Comparison of ENCODE assay signal across 9 cellular contexts in genomic region chr16:57537194-57537505, GRCh38. TPM values are rescaled to one million over a fixed set of nuclear protein-coding genes. Genes with fewer than 3 reads are reported as not detected.
A peak's percentile ranks its signal among the peaks of the same experiment; 100 is the strongest.
DNase-seq lines count a peak whose midpoint lies in the region; ATAC-seq, FAIRE-seq and TF ChIP-seq lines count a peak whose summit lies in the region.
"Had no signal": no experiment of that assay in that cellular context is flagged by ENCODE, and none has a peak within 500 bp of the region (broad histone marks: within the 10 kb centered on the region; RNA-seq: fewer than 3 reads in every experiment).

No MANE protein-coding gene starts in this region.

- FAIRE-seq in A549 (lab: Jason Lieb, UNC): no peak

- peak overlapping the region; percentile 67 to 87 (median 80) for H3K4me3 Mint-ChIP-seq in brain

- H3K36me3 ChIP-seq in HUES48 (ENCODE audit: control insufficient read depth, insufficient read depth, low read length): peaks cover 6% of the 10 kb centered on the region; the same call in 1 of the 2 replicates
- no peaks in the 10 kb centered on the region for H3K36me3 ChIP-seq in muscle layer of duodenum (ENCODE audit: control insufficient read depth in 1 of 2, insufficient read depth in 2 of 2, low read length in 2 of 2)

- H3K4me3 ChIP-seq in A549 (peak overlapping the region; percentile 67; the same call in 2 of the 3 replicates), HUES48 (ENCODE audit: low read depth, low read length) (peak overlapping the region; percentile 73), muscle layer of duodenum (ENCODE audit: low read depth in 1 of 2, low read length in 2 of 2) (peak overlapping the region; percentile 64 to 86)

- no peaks in the 10 kb centered on the region for H3K9me3 Mint-ChIP-seq in brain

- peak overlapping the region; percentile 84; the same call in 1 of the 2 replicates for H3K9ac ChIP-seq in HUES48 (ENCODE audit: low read depth, low read length)

- TF ChIP-seq POLR2A in A549 (IDR thresholded peaks at IDR 0.05; ENCODE audit: low read length): no peak

- peaks cover 37% of the 10 kb centered on the region for H3K4me1 Mint-ChIP-seq in brain

- no peaks in the 10 kb centered on the region for H3K36me3 Mint-ChIP-seq in brain

- ATAC-seq in A549 (no peak), HG03469 (IDR thresholded peaks at IDR 0.05; ENCODE audit: unreplicated experiment) (no peak)

- TF ChIP-seq CTCF in A549 (IDR thresholded peaks at IDR 0.05) (no peak), brain (conservative IDR thresholded peaks at IDR 0.05) (no peak)

- peak overlapping the region; percentile 75 for H3K4me2 ChIP-seq in A549

- H3K27ac ChIP-seq in A549 (peak overlapping the region; percentile 95 to 96; a peak in 5 of 6 replicates), HUES48 (ENCODE audit: low read depth, low read length) (peak overlapping the region; percentile 97), muscle layer of duodenum (ENCODE audit: low read length) (no peak overlapping the region)

- peaks cover 17% of the 10 kb centered on the region for H3K27me3 Mint-ChIP-seq in brain

- TF ChIP-seq EP300 in A549 (IDR thresholded peaks at IDR 0.05): no peak

- H3K9me3 ChIP-seq in A549: no peaks in the 10 kb centered on the region
- no peaks in the 10 kb centered on the region for H3K9me3 ChIP-seq in HUES48 (ENCODE audit: control insufficient read depth, insufficient read depth, low read length)
- H3K9me3 ChIP-seq in muscle layer of duodenum (ENCODE audit: control insufficient read depth in 1 of 2, low read length in 2 of 2): no peaks in the 10 kb centered on the region

- H3K27ac Mint-ChIP-seq in brain: peak overlapping the region in 4 of 5 experiments; percentile 8 to 71 (median 44)

- H3K4me1 ChIP-seq in A549 (peaks cover 38% of the 10 kb centered on the region), HUES48 (ENCODE audit: control insufficient read depth, insufficient read depth, low read length) (peaks cover 33% of the 10 kb centered on the region), muscle layer of duodenum (ENCODE audit: control insufficient read depth in 1 of 2, insufficient read depth in 2 of 2, low read length in 2 of 2) (peaks cover 5 to 38% of the 10 kb centered on the region in 2 donors)

- CTCF ChIA-PET in A549 (lab: Yijun Ruan, JAX): interaction anchor here (0.6 to 2.6 kb wide), 6 partner anchors 11 to 209 kb away, joined by 3 to 14 read pairs (median 4); no protein-coding TSS in a partner anchor

- no peak for DNase-seq in A549 (ENCODE audit: low read depth in 1 of 2, low spot score in 1 of 2)
- DNase-seq in AG08395 (ENCODE audit: low spot score): no peak
- no peak for DNase-seq in middle frontal gyrus (ENCODE audit: extremely low spot score, low spot score)
- DNase-seq in HCEC 1CT: no peak
- DNase-seq: occipital lobe had no signal

- POLR2A ChIA-PET in A549 (lab: Yijun Ruan, JAX): no interaction called here

- H3K27me3 ChIP-seq in HUES48 (ENCODE audit: control insufficient read depth, insufficient read depth, low read length): peaks cover 10% of the 10 kb centered on the region
- H3K27me3 ChIP-seq in muscle layer of duodenum (ENCODE audit: low read depth, low read length): no peaks in the 10 kb centered on the region

- WGBS in A549 (ENCODE audit: missing lambda C conversion rate): 90% methylated on average over 8 of the region's 8 CpGs

- TF ChIP-seq RAD21 in A549 (conservative IDR thresholded peaks at IDR 0.05 in 1 of 2, IDR thresholded peaks at IDR 0.05 in 1 of 2): no peak

TF ChIP-seq in A549, 52 proteins besides CTCF, POLR2A, EP300 and RAD21:
- no peak for TF ChIP-seq RCOR1 (IDR thresholded peaks at IDR 0.05; ENCODE audit: low read depth, low read length)
- no peak for TF ChIP-seq JUN (IDR thresholded peaks at IDR 0.05)
- TF ChIP-seq EHF (CRISPR knock-in tag; IDR thresholded peaks at IDR 0.05): no peak
- no peak for TF ChIP-seq KDM1A (IDR thresholded peaks at IDR 0.05; ENCODE audit: low read depth)
- no peak for TF ChIP-seq SREBF2 (IDR thresholded peaks at IDR 0.05)
- no peak for TF ChIP-seq PHF8 (IDR thresholded peaks at IDR 0.05; ENCODE audit: borderline replicate concordance, low read depth)
- no peak for TF ChIP-seq ZFP36 (IDR thresholded peaks at IDR 0.05; ENCODE audit: borderline replicate concordance, partially characterized antibody)
- TF ChIP-seq NPAS2 (CRISPR knock-in tag; IDR thresholded peaks at IDR 0.05; ENCODE audit: borderline replicate concordance): no peak
- TF ChIP-seq POLR2AphosphoS2 (conservative IDR thresholded peaks at IDR 0.05; ENCODE audit: low read length): no peak
- no peak for TF ChIP-seq MAX (IDR thresholded peaks at IDR 0.05)
- TF ChIP-seq CBX2 (IDR thresholded peaks at IDR 0.05; ENCODE audit: borderline replicate concordance, low read depth): no peak

RNA-seq across cellular contexts. Expression of gene CCDC102A, which starts 0.8 kb away (rescaled TPM):
- polyA plus RNA-seq in A549 (2011; rRNA removed) (7.4 and 8.0 TPM in 2 replicates), A549 (2017; fragmentation: RNase III; extraction: RNeasy Plus Mini Kit Qiagen cat#74134 plus additional on column Dnase treatment) (7.6 to 8.5 TPM (median 8.3 TPM) in 3 replicates), brain (ENCODE audit: insufficient read depth, low read depth, low replicate concordance) (2.5 TPM)
- 20.1 and 20.7 TPM in 2 replicates for polyA plus RNA-seq in A549 (2012; cell fraction: cytosol; rRNA removed)
- 18.4 and 19.5 TPM in 2 replicates for polyA plus RNA-seq in A549 (2012; cell fraction: nucleus; rRNA removed)
- polyA minus RNA-seq in A549 (2011; rRNA and poly(A)+ RNA removed): 3.5 and 4.0 TPM in 2 replicates

RNA-seq across cellular contexts. Expression of gene ADGRG5, which starts 5.3 kb away (rescaled TPM):
- polyA plus RNA-seq in A549 (2011; rRNA removed) (not detected in 2 replicates), A549 (2017; fragmentation: RNase III; extraction: RNeasy Plus Mini Kit Qiagen cat#74134 plus additional on column Dnase treatment) (0.06 TPM in 1 of 3 replicates, not detected in the others), brain (ENCODE audit: insufficient read depth, low read depth, low replicate concordance) (not detected)
- 0.03 TPM in 1 of 2 replicates, not detected in the other for polyA plus RNA-seq in A549 (2012; cell fraction: cytosol; rRNA removed)
- not detected in 2 replicates for polyA plus RNA-seq in A549 (2012; cell fraction: nucleus; rRNA removed)
- polyA minus RNA-seq in A549 (2011; rRNA and poly(A)+ RNA removed): not detected in 2 replicates

RNA-seq across cellular contexts. Expression of gene DOK4, which starts 50.9 kb away (rescaled TPM):
- polyA plus RNA-seq in A549 (2011; rRNA removed): 85.4 and 93.2 TPM in 2 replicates
- polyA plus RNA-seq in A549 (2012; cell fraction: cytosol; rRNA removed): 76.5 and 94.3 TPM in 2 replicates
- polyA plus RNA-seq in A549 (2012; cell fraction: nucleus; rRNA removed): 99.2 and 102 TPM in 2 replicates
- polyA plus RNA-seq in A549 (2017; fragmentation: RNase III; extraction: RNeasy Plus Mini Kit Qiagen cat#74134 plus additional on column Dnase treatment): 51.9 to 70.3 TPM (median 65.2 TPM) in 3 replicates
- polyA minus RNA-seq in A549 (2011; rRNA and poly(A)+ RNA removed): 103 and 109 TPM in 2 replicates
- polyA plus RNA-seq in brain (ENCODE audit: insufficient read depth, low read depth, low replicate concordance): 25.2 TPM
